1 cellular context compared by ENCODE assay signal in genomic region chr19:1569997-1570396, GRCh38.
TF ChIP-seq lines count a peak whose summit lies in the region.

No MANE protein-coding gene starts in this region.

TF ChIP-seq in SK-N-SH treated with all-trans-retinoic acid at 6 μM for 48 hours, 23 proteins besides CTCF, POLR2A, EP300 and RAD21 (continued from another document):
- TF ChIP-seq POU6F1 (CRISPR knock-in tag; IDR thresholded peaks at IDR 0.05; ENCODE audit: borderline replicate concordance, low read depth): no peak
